ENCODE assay signal across 8 cellular contexts in genomic region chr16:75433732-75434413, GRCh38. TPM values are rescaled to one million over a fixed set of nuclear protein-coding genes. Genes with fewer than 3 reads are reported as not detected.
A peak's percentile ranks its signal among the peaks of the same experiment; 100 is the strongest.
DNase-seq lines count a peak whose midpoint lies in the region; FAIRE-seq and TF ChIP-seq lines count a peak whose summit lies in the region.

No MANE protein-coding gene starts in this region.

- H3K36me3 ChIP-seq in H7 (replicated peaks; ENCODE audit: control insufficient read depth, insufficient read depth, low read length) (no peaks in the 10 kb centered on the region), keratinocyte (ENCODE audit: control insufficient read depth in 2 of 2, extremely low read depth in 1 of 2, insufficient read depth in 2 of 2, low read length in 2 of 2) (no peaks in the 10 kb centered on the region), spleen (no peaks in the 10 kb centered on the region)

- intact Hi-C loops in spleen (cut with DNase I; ENCODE audit: low total_unique reads) = no loop called here

- WGBS in spleen, 5 donors = 2 to 6% (median 4%) methylated on average over 32 of the region's 32 CpGs

- H3K4me3 ChIP-seq in H7 (ENCODE audit: insufficient read depth, low read depth, low read length) (peak overlapping the region; percentile 91), keratinocyte (ENCODE audit: control insufficient read depth in 2 of 3, extremely low read depth in 1 of 3, insufficient read depth in 2 of 3, low read depth in 1 of 3, low read length in 3 of 3) (peak overlapping the region; percentile 90 to 96 (median 92)), spleen (peak overlapping the region; percentile 78 to 99 (median 95))

- H3K4me2 ChIP-seq in keratinocyte (ENCODE audit: control insufficient read depth, extremely low read depth, insufficient read depth, low read depth, low read length) = peak overlapping the region; percentile 99

- dilution Hi-C loops in keratinocyte (cut with MboI; ENCODE audit: extremely low pct_ligation_motif_present, low sequenced_read_pairs) = no loop called here

- peak; percentile 39 for FAIRE-seq in keratinocyte (lab: Jason Lieb, UNC)

- H3K4me1 ChIP-seq in keratinocyte (ENCODE audit: control insufficient read depth, extremely low read depth, insufficient read depth, low read length) = peaks cover 9% of the 10 kb centered on the region
- H3K4me1 ChIP-seq in spleen = peaks cover 0 to 47% (median 31%) of the 10 kb centered on the region in 6 donors

- no peaks in the 10 kb centered on the region for H3K9me1 ChIP-seq in keratinocyte (ENCODE audit: control insufficient read depth, extremely low read depth, insufficient read depth, low read length)

- peak overlapping the region; percentile 99 for H3K9ac ChIP-seq in keratinocyte (ENCODE audit: control insufficient read depth, extremely low read depth, insufficient read depth, low read length)

- peak in 1 of 3 donors; percentile 23 for TF ChIP-seq POLR2A in spleen (IDR thresholded peaks at IDR 0.05)

- no peaks in the 10 kb centered on the region for H3K27me3 ChIP-seq in H7 (ENCODE audit: control insufficient read depth, insufficient read depth, low read length)
- no peaks in the 10 kb centered on the region for H3K27me3 ChIP-seq in keratinocyte (ENCODE audit: control insufficient read depth, extremely low read depth, insufficient read depth, low read length)
- H3K27me3 ChIP-seq in spleen (replicated peaks in 1 of 7) = no peaks in the 10 kb centered on the region

- H3K27ac ChIP-seq in keratinocyte (ENCODE audit: control insufficient read depth, insufficient read depth, low read length) = peak overlapping the region; percentile 99
- H3K27ac ChIP-seq in spleen = peak overlapping the region; percentile 86 to 98 (median 96)

- H3K9me3 ChIP-seq in keratinocyte (ENCODE audit: control insufficient read depth, low read depth, low read length) (no peaks in the 10 kb centered on the region), spleen (no peaks in the 10 kb centered on the region)

- H3K79me2 ChIP-seq in keratinocyte (ENCODE audit: control insufficient read depth, insufficient read depth, low read length) = peaks cover 41% of the 10 kb centered on the region

- DNase-seq in activated naive CD4-positive, alpha-beta T cell (lab: John Stamatoyannopoulos, UW) = peak; percentile 46 to 74 (median 66)
- DNase-seq in activated naive CD4-positive, alpha-beta T cell treated with anti-CD3 and anti-CD28 coated beads, Interleukin-2, amount 50 U/mL, for 16 hours = no peak
- peak; percentile 80 for DNase-seq in H7
- peak; percentile 92 for DNase-seq in Kasumi-1 (lab: John Stamatoyannopoulos, UW)
- peak; percentile 79 to 89 for DNase-seq in SHP77 (lab: John Stamatoyannopoulos, UW)
- peak; percentile 85 for DNase-seq in central memory CD4-positive, alpha-beta T cell
- DNase-seq in keratinocyte (ENCODE audit: low read depth, low spot score) = peak; percentile 36
- peak; percentile 78 for DNase-seq in spleen

- H4K20me1 ChIP-seq in keratinocyte (ENCODE audit: control insufficient read depth, extremely low read depth, insufficient read depth, low read length) = no peaks in the 10 kb centered on the region

- TF ChIP-seq CTCF in keratinocyte (optimal IDR thresholded peaks at IDR 0.05 in 1 of 3, IDR thresholded peaks at IDR 0.05 in 1 of 3, conservative IDR thresholded peaks at IDR 0.05 in 1 of 3; ENCODE audit: extremely low read depth in 1 of 3, insufficient read depth in 2 of 3, low read length in 3 of 3) (no peak), spleen (IDR thresholded peaks at IDR 0.05 in 8 of 11, conservative IDR thresholded peaks at IDR 0.05 in 3 of 11) (no peak)

- peak overlapping the region; percentile 100 for H2AFZ ChIP-seq in keratinocyte (ENCODE audit: control insufficient read depth, low read length)

RNA-seq across cellular contexts. Expression of gene CFDP1, which starts 0.6 kb away (rescaled TPM):
- total RNA-seq in H7 (2014; rRNA removed; shearing (Covaris generic)) = 36.0 and 55.2 TPM in 2 replicates
- polyA plus RNA-seq in keratinocyte (22.3 to 42.1 TPM (median 32.8 TPM) in 3 replicates), spleen (100 to 1,000 TPM; 101 to 222 (median 108) TPM)
- polyA plus RNA-seq in keratinocyte (2011; ENCODE audit: low read depth) = 131 TPM
- polyA plus RNA-seq in keratinocyte (2011; cell fraction: cytosol; rRNA removed) = 33.8 and 43.1 TPM in 2 replicates
- 14.3 and 25.7 TPM in 2 replicates for polyA plus RNA-seq in keratinocyte (2011; cell fraction: nucleus; rRNA removed)
- polyA plus RNA-seq in keratinocyte (2012; ENCODE audit: low replicate concordance) = 37.4 and 45.9 TPM in 2 replicates
- 2.7 to 17.7 TPM (median 6.8 TPM) in 3 replicates for polyA minus RNA-seq in keratinocyte
- 18.0 TPM for polyA minus RNA-seq in keratinocyte (2011; cell fraction: cytosol; rRNA and poly(A)+ RNA removed)
- 6.6 and 23.9 TPM in 2 replicates for polyA minus RNA-seq in keratinocyte (2011; cell fraction: nucleus; rRNA and poly(A)+ RNA removed)
- 100 to 1,000 TPM in 6 of 7 donors, 10 to 100 TPM in 1; 56.1 to 153 (median 108) TPM for total RNA-seq in spleen

RNA-seq across cellular contexts. Expression of gene TMEM170A, which starts 30.6 kb away (rescaled TPM):
- 43.7 and 55.9 TPM in 2 replicates for total RNA-seq in H7 (2014; rRNA removed; shearing (Covaris generic))
- polyA plus RNA-seq in keratinocyte (13.2 to 22.1 TPM (median 14.5 TPM) in 3 replicates), spleen (10 to 100 TPM in 1 of 3 donors, 1 to 10 TPM in 2; 6.1 to 12.0 (median 6.4) TPM)
- polyA plus RNA-seq in keratinocyte (2011; ENCODE audit: low read depth) = 6.4 TPM
- 7.2 and 12.6 TPM in 2 replicates for polyA plus RNA-seq in keratinocyte (2011; cell fraction: cytosol; rRNA removed)
- 16.4 and 17.4 TPM in 2 replicates for polyA plus RNA-seq in keratinocyte (2011; cell fraction: nucleus; rRNA removed)
- polyA plus RNA-seq in keratinocyte (2012; ENCODE audit: low replicate concordance) = 10.1 and 15.8 TPM in 2 replicates
- polyA minus RNA-seq in keratinocyte = 4.1 to 15.9 TPM (median 10.9 TPM) in 3 replicates
- polyA minus RNA-seq in keratinocyte (2011; cell fraction: cytosol; rRNA and poly(A)+ RNA removed) = 8.8 TPM
- polyA minus RNA-seq in keratinocyte (2011; cell fraction: nucleus; rRNA and poly(A)+ RNA removed) = 12.8 and 23.4 TPM in 2 replicates
- 10 to 100 TPM; 26.3 to 54.0 (median 34.2) TPM for total RNA-seq in spleen
